14 cellular contexts compared by ENCODE assay signal in genomic region chr20:41534842-41535241, GRCh38.
A peak's percentile ranks its signal among the peaks of the same experiment; 100 is the strongest.
DNase-seq lines count a peak whose midpoint lies in the region; ATAC-seq and TF ChIP-seq lines count a peak whose summit lies in the region.
"Had no signal": no experiment of that assay in that cellular context is flagged by ENCODE, and none has a peak within 500 bp of the region (broad histone marks: within the 10 kb centered on the region; RNA-seq: fewer than 3 reads in every experiment).

No MANE protein-coding gene starts in this region.

- H3K4me1 ChIP-seq in fibroblast of lung (ENCODE audit: control insufficient read depth, extremely low read depth, insufficient read depth, low read length): no peaks in the 10 kb centered on the region

- TF ChIP-seq CTCF in 22Rv1 (IDR thresholded peaks at IDR 0.05): no peak
- TF ChIP-seq CTCF in fibroblast of lung (conservative IDR thresholded peaks at IDR 0.05 in 1 of 2, IDR thresholded peaks at IDR 0.05 in 1 of 2; ENCODE audit: low read depth in 1 of 2, low read length in 2 of 2): no peak

- DNase-seq in M059J (ENCODE audit: low read depth) (peak; percentile 24), astrocyte of the hippocampus (ENCODE audit: low read depth, low spot score) (peak; percentile 16), fibroblast of lung (ENCODE audit: low read depth in 2 of 2) (peak; percentile 3 to 48), H7 (no peak), NCI-H1048 (lab: John Stamatoyannopoulos, UW) (no peak), iPS-NIHi7 (ENCODE audit: extremely low spot score) (no peak)
- no peak for DNase-seq in activated naive CD8-positive, alpha-beta T cell treated with anti-CD3 and anti-CD28 coated beads, Interleukin-2, amount 50 U/mL, for 24 hours
- DNase-seq: DMS153, NCI-H1092, NCI-H2227 treated with DMSO at 0.1 percent for 48 hours, PC-9 had no signal

- no peaks in the 10 kb centered on the region for H3K27me3 Mint-ChIP-seq in activated naive CD8-positive, alpha-beta T cell treated with anti-CD3 and anti-CD28 coated beads, Interleukin-2, amount 50 U/mL, for 24 hours
- H3K27me3 Mint-ChIP-seq: IgD-negative memory B cell had no signal

- no peaks in the 10 kb centered on the region for H3K9me3 Mint-ChIP-seq in activated naive CD8-positive, alpha-beta T cell treated with anti-CD3 and anti-CD28 coated beads, Interleukin-2, amount 50 U/mL, for 24 hours
- H3K9me3 Mint-ChIP-seq: IgD-negative memory B cell had no signal

- H3K27ac Mint-ChIP-seq in activated naive CD8-positive, alpha-beta T cell treated with anti-CD3 and anti-CD28 coated beads, Interleukin-2, amount 50 U/mL, for 24 hours: no peak overlapping the region
- H3K27ac Mint-ChIP-seq: IgD-negative memory B cell had no signal

- H3K36me3 ChIP-seq in fibroblast of lung (ENCODE audit: control insufficient read depth, insufficient read depth, low read length): peaks cover 3% of the 10 kb centered on the region
- peaks cover 7% of the 10 kb centered on the region for H3K36me3 ChIP-seq in H7 (replicated peaks; ENCODE audit: control insufficient read depth, insufficient read depth, low read length)

- H3K4me2 ChIP-seq in fibroblast of lung (ENCODE audit: extremely low read depth, insufficient read depth, low read length): no peak overlapping the region
- H3K4me2 ChIP-seq: PC-9 had no signal

- no peak overlapping the region for H3K4me3 ChIP-seq in fibroblast of lung (replicated peaks in 1 of 4; ENCODE audit: control extremely low read depth in 1 of 4, insufficient read depth in 1 of 4, low read depth in 3 of 4, low read length in 4 of 4)
- H3K4me3 ChIP-seq in H7 (ENCODE audit: insufficient read depth, low read depth, low read length): no peak overlapping the region
- H3K4me3 ChIP-seq: PC-9 had no signal

- H3K9me3 ChIP-seq in fibroblast of lung (ENCODE audit: control insufficient read depth, insufficient read depth, low read depth, low read length): no peaks in the 10 kb centered on the region

- H3K4me3 Mint-ChIP-seq in activated naive CD8-positive, alpha-beta T cell treated with anti-CD3 and anti-CD28 coated beads, Interleukin-2, amount 50 U/mL, for 24 hours: no peak overlapping the region
- H3K4me3 Mint-ChIP-seq: IgD-negative memory B cell had no signal

- H3K36me3 Mint-ChIP-seq in activated naive CD8-positive, alpha-beta T cell treated with anti-CD3 and anti-CD28 coated beads, Interleukin-2, amount 50 U/mL, for 24 hours (ENCODE audit: low read depth): peaks cover 24% of the 10 kb centered on the region

- H3K9ac ChIP-seq in fibroblast of lung (ENCODE audit: insufficient read depth, low read length): no peak overlapping the region

- no peak overlapping the region for H2AFZ ChIP-seq in fibroblast of lung (ENCODE audit: low read length)
- H2AFZ ChIP-seq: PC-9 had no signal

- H3K79me2 ChIP-seq in fibroblast of lung (ENCODE audit: control insufficient read depth, insufficient read depth, low read length): no peaks in the 10 kb centered on the region

- H3K27me3 ChIP-seq in fibroblast of lung (ENCODE audit: control insufficient read depth, insufficient read depth, low read length): no peaks in the 10 kb centered on the region
- no peaks in the 10 kb centered on the region for H3K27me3 ChIP-seq in H7 (ENCODE audit: control insufficient read depth, insufficient read depth, low read length)

- H4K20me1 ChIP-seq in fibroblast of lung (ENCODE audit: control insufficient read depth, extremely low read depth, insufficient read depth, low read length): no peaks in the 10 kb centered on the region

- no peak for ATAC-seq in activated naive CD8-positive, alpha-beta T cell treated with anti-CD3 and anti-CD28 coated beads, Interleukin-2, amount 50 U/mL, for 24 hours
- ATAC-seq: HCT116 had no signal

- H3K27ac ChIP-seq in 22Rv1: peak overlapping the region; percentile 75
- H3K27ac ChIP-seq in fibroblast of lung (ENCODE audit: insufficient read depth, low read length): no peak overlapping the region
- H3K27ac ChIP-seq: PC-9 had no signal

- peaks cover 5% of the 10 kb centered on the region for H3K4me1 Mint-ChIP-seq in activated naive CD8-positive, alpha-beta T cell treated with anti-CD3 and anti-CD28 coated beads, Interleukin-2, amount 50 U/mL, for 24 hours

Comparison
In these comparisons a context has a peak if more than half of its experiments do, and no peak if none do; other contexts are left out.
1. DNase-seq: peak in M059J (single experiment), astrocyte of the hippocampus (single experiment) and fibroblast of lung (2 of 2); none in H7 (single experiment), activated naive CD8-positive, alpha-beta T cell treated with anti-CD3 and anti-CD28 coated beads, Interleukin-2, amount 50 U/mL, for 24 hours (single experiment), NCI-H1048 (single experiment) and iPS-NIHi7 (single experiment).